In the genomic region with DNA sequence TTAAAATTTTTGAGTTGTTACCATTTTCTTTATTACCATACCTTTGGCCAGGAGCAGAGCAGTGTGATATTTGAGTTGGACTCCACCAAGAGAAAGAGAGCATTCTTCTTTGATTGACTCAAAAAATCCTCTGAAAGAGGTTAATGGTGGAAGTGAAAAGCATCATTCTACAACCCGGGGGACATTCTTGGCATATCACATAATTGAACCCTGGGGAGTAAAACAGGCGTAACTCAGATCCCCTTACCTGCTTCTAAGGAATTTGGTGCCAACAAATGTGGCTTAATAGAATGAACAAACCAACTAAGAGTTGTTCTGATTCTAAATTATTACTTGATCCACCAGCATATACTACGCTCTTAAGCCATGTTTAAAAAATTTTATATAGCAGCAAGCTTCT, we compare ENCODE assay signal across 41 cellular contexts.
"Had no signal": no experiment of that assay in that cellular context is flagged by ENCODE, and none has a peak within 500 bp of the region (broad histone marks: within the 10 kb centered on the region; RNA-seq: fewer than 3 reads in every experiment).

No MANE protein-coding gene starts in this region.

- H3K27me3 ChIP-seq: adrenal gland, ascending aorta, body of pancreas, brain microvascular endothelial cell, breast epithelium, cardiac muscle cell had no signal

- H3K9me3 ChIP-seq: adrenal gland, ascending aorta, body of pancreas, breast epithelium had no signal

- H3K4me3 ChIP-seq: adrenal gland, ascending aorta, body of pancreas, breast epithelium, cardiac muscle cell had no signal

- H3K36me3 ChIP-seq: adrenal gland, ascending aorta, brain microvascular endothelial cell, breast epithelium, cardiac muscle cell had no signal

- H3K27me3 Mint-ChIP-seq: activated naive CD4-positive, alpha-beta T cell treated with anti-CD3 and anti-CD28 coated beads, Interleukin-2, amount 10 ng/mL, durations not matched to agents 7 days and 5 days; activated naive CD4-positive, alpha-beta T cell treated with anti-CD3 and anti-CD28 coated beads, Interleukin-2, amount 50 U/mL, for 24 hours; activated naive CD8-positive, alpha-beta T cell; activated naive CD8-positive, alpha-beta T cell treated with anti-CD3 and anti-CD28 coated beads for 36 hours; activated naive CD8-positive, alpha-beta T cell treated with anti-CD3 and anti-CD28 coated beads, Interleukin-2, amount 10 ng/mL, durations not matched to agents 7 days and 5 days; activated naive CD8-positive, alpha-beta T cell treated with anti-CD3 and anti-CD28 coated beads, Interleukin-2, amount 50 U/mL, for 24 hours; activated T-cell treated with anti-CD3 and anti-CD28 coated beads, Interleukin-2, amount 50 U/mL, for 24 hours; activated T-helper 17 cell treated with anti-CD3 and anti-CD28 coated beads, Interleukin-2, amount 50 U/mL, for 72 hours; central memory CD8-positive, alpha-beta T cell had no signal

- H3K4me3 Mint-ChIP-seq: activated naive CD4-positive, alpha-beta T cell treated with anti-CD3 and anti-CD28 coated beads for 36 hours; activated naive CD4-positive, alpha-beta T cell treated with anti-CD3 and anti-CD28 coated beads, Interleukin-2, amount 10 ng/mL, durations not matched to agents 7 days and 5 days; activated naive CD4-positive, alpha-beta T cell treated with anti-CD3 and anti-CD28 coated beads, Interleukin-2, amount 50 U/mL, for 24 hours; activated naive CD8-positive, alpha-beta T cell; activated naive CD8-positive, alpha-beta T cell treated with anti-CD3 and anti-CD28 coated beads for 36 hours; activated naive CD8-positive, alpha-beta T cell treated with anti-CD3 and anti-CD28 coated beads, Interleukin-2, amount 10 ng/mL, durations not matched to agents 7 days and 5 days; activated naive CD8-positive, alpha-beta T cell treated with anti-CD3 and anti-CD28 coated beads, Interleukin-2, amount 50 U/mL, for 24 hours; activated T-cell treated with anti-CD3 and anti-CD28 coated beads, Interleukin-2, amount 50 U/mL, for 24 hours; activated T-cell treated with anti-CD3 and anti-CD28 coated beads, Interleukin-2, amount 50 U/mL, for 4 hours; activated T-cell treated with anti-CD3 and anti-CD28 coated beads, Interleukin-2, amount 50 U/mL, for 72 hours; activated T-helper 1 cell treated with anti-CD3 and anti-CD28 coated beads, Interleukin-12 subunit alpha, Interleukin-12 subunit beta, Interleukin-2, Interleukin-4 antibody, amounts not matched to agents 30 ng/mL and 10 ng/mL and 1 ng/mL, durations not matched to agents 14 hours and 24 hours and 36 hours; activated T-helper 17 cell treated with anti-CD3 and anti-CD28 coated beads, Interleukin-2, amount 50 U/mL, for 72 hours; brain; central memory CD8-positive, alpha-beta T cell had no signal

- FAIRE-seq: astrocyte, bronchial epithelial cell had no signal

- H3K36me3 Mint-ChIP-seq: activated naive CD4-positive, alpha-beta T cell treated with anti-CD3 and anti-CD28 coated beads, Interleukin-2, amount 10 ng/mL, durations not matched to agents 7 days and 5 days; activated naive CD4-positive, alpha-beta T cell treated with anti-CD3 and anti-CD28 coated beads, Interleukin-2, amount 50 U/mL, for 24 hours; activated naive CD8-positive, alpha-beta T cell; activated naive CD8-positive, alpha-beta T cell treated with anti-CD3 and anti-CD28 coated beads for 36 hours; activated naive CD8-positive, alpha-beta T cell treated with anti-CD3 and anti-CD28 coated beads, Interleukin-2, amount 10 ng/mL, durations not matched to agents 7 days and 5 days; brain had no signal

- DNase-seq: activated effector memory CD4-positive, alpha-beta T cell treated with anti-CD3 and anti-CD28 coated beads, Interleukin-2, amount 50 U/mL, for 16 hours; activated effector memory CD4-positive, alpha-beta T cell treated with Interleukin-2 at 50 U/mL for 16 hours; activated gamma-delta T cell; activated gamma-delta T cell treated with Interleukin-2 at 50 U/mL for 16 hours; activated naive CD4-positive, alpha-beta T cell; activated naive CD4-positive, alpha-beta T cell treated with anti-CD3 and anti-CD28 coated beads for 36 hours; activated naive CD4-positive, alpha-beta T cell treated with anti-CD3 and anti-CD28 coated beads, Interleukin-2, amount 10 ng/mL, durations not matched to agents 7 days and 5 days; activated naive CD4-positive, alpha-beta T cell treated with anti-CD3 and anti-CD28 coated beads, Interleukin-2, amount 50 U/mL, for 16 hours; activated naive CD4-positive, alpha-beta T cell treated with Interleukin-2 at 50 U/mL for 16 hours; activated naive CD8-positive, alpha-beta T cell treated with anti-CD3 and anti-CD28 coated beads for 36 hours; activated naive CD8-positive, alpha-beta T cell treated with anti-CD3 and anti-CD28 coated beads, Interleukin-2, amount 10 ng/mL, durations not matched to agents 7 days and 5 days; activated naive CD8-positive, alpha-beta T cell treated with anti-CD3 and anti-CD28 coated beads, Interleukin-2, amount 50 U/mL, for 24 hours; activated T-cell treated with anti-CD3 and anti-CD28 coated beads for 4 hours; activated T-cell treated with anti-CD3 and anti-CD28 coated beads, Interleukin-2, amount 50 U/mL, for 1 hour; activated T-cell treated with anti-CD3 and anti-CD28 coated beads, Interleukin-2, amount 50 U/mL, for 24 hours; activated T-cell treated with anti-CD3 and anti-CD28 coated beads, Interleukin-2, amount 50 U/mL, for 4 hours; activated T-cell treated with anti-CD3 and anti-CD28 coated beads, Interleukin-2, amount 50 U/mL, for 48 hours; activated T-cell treated with anti-CD3 and anti-CD28 coated beads, Interleukin-2, amount 50 U/mL, for 72 hours; adrenal gland; amniotic stem cell; amygdala; anterior cingulate cortex; aorta; body of pancreas; brain microvascular endothelial cell; caudate nucleus; central memory CD4-positive, alpha-beta T cell; cerebellar nuclear complex had no signal

- H3K9me3 Mint-ChIP-seq: brain had no signal

- H3K4me1 ChIP-seq: adrenal gland, ascending aorta, body of pancreas, breast epithelium had no signal

- H3K27ac Mint-ChIP-seq: activated naive CD4-positive, alpha-beta T cell treated with anti-CD3 and anti-CD28 coated beads for 36 hours; activated naive CD4-positive, alpha-beta T cell treated with anti-CD3 and anti-CD28 coated beads, Interleukin-2, amount 10 ng/mL, durations not matched to agents 7 days and 5 days; activated naive CD4-positive, alpha-beta T cell treated with anti-CD3 and anti-CD28 coated beads, Interleukin-2, amount 50 U/mL, for 24 hours; activated naive CD4-positive, alpha-beta T cell treated with anti-CD3 and anti-CD28 coated beads, Interleukin-2, amount 50 U/mL, for 72 hours; activated naive CD8-positive, alpha-beta T cell; activated naive CD8-positive, alpha-beta T cell treated with anti-CD3 and anti-CD28 coated beads for 36 hours; activated naive CD8-positive, alpha-beta T cell treated with anti-CD3 and anti-CD28 coated beads, Interleukin-2, amount 10 ng/mL, durations not matched to agents 7 days and 5 days; activated naive CD8-positive, alpha-beta T cell treated with anti-CD3 and anti-CD28 coated beads, Interleukin-2, amount 50 U/mL, for 24 hours; activated T-cell treated with anti-CD3 and anti-CD28 coated beads, Interleukin-2, amount 50 U/mL, for 24 hours; activated T-cell treated with anti-CD3 and anti-CD28 coated beads, Interleukin-2, amount 50 U/mL, for 72 hours; activated T-helper 1 cell treated with anti-CD3 and anti-CD28 coated beads, Interleukin-12 subunit alpha, Interleukin-12 subunit beta, Interleukin-2, Interleukin-4 antibody, amounts not matched to agents 30 ng/mL and 10 ng/mL and 1 ng/mL, durations not matched to agents 14 hours and 24 hours and 36 hours; activated T-helper 17 cell treated with anti-CD3 and anti-CD28 coated beads, Interleukin-2, amount 50 U/mL, for 72 hours; activated T-helper 2 cell treated with anti-CD3 and anti-CD28 coated beads, Interferon-gamma antibody, Interleukin-2, Interleukin-4, amounts not matched to agents 10 μg/mL and 5 μg/mL and 100 μg/mL, durations not matched to agents 14 hours and 24 hours and 36 hours; brain had no signal

- H3K4me1 Mint-ChIP-seq: activated naive CD4-positive, alpha-beta T cell treated with anti-CD3 and anti-CD28 coated beads, Interleukin-2, amount 10 ng/mL, durations not matched to agents 7 days and 5 days; activated naive CD4-positive, alpha-beta T cell treated with anti-CD3 and anti-CD28 coated beads, Interleukin-2, amount 50 U/mL, for 24 hours; activated naive CD8-positive, alpha-beta T cell treated with anti-CD3 and anti-CD28 coated beads for 36 hours; activated naive CD8-positive, alpha-beta T cell treated with anti-CD3 and anti-CD28 coated beads, Interleukin-2, amount 10 ng/mL, durations not matched to agents 7 days and 5 days; activated naive CD8-positive, alpha-beta T cell treated with anti-CD3 and anti-CD28 coated beads, Interleukin-2, amount 50 U/mL, for 24 hours; activated T-helper 17 cell treated with anti-CD3 and anti-CD28 coated beads, Interleukin-2, amount 50 U/mL, for 72 hours; brain; central memory CD8-positive, alpha-beta T cell had no signal

- ATAC-seq: activated naive CD4-positive, alpha-beta T cell treated with anti-CD3 and anti-CD28 coated beads, Interleukin-2, amount 50 U/mL, for 72 hours; activated naive CD8-positive, alpha-beta T cell treated with anti-CD3 and anti-CD28 coated beads, Interleukin-2, amount 50 U/mL, for 24 hours; activated T-cell treated with anti-CD3 and anti-CD28 coated beads, Interleukin-2, amount 50 U/mL, for 4 hours; activated T-cell treated with anti-CD3 and anti-CD28 coated beads, Interleukin-2, amount 50 U/mL, for 72 hours; activated T-helper 17 cell treated with anti-CD3 and anti-CD28 coated beads, Interleukin-2, amount 50 U/mL, for 72 hours; body of pancreas had no signal

- H3K27ac ChIP-seq: adrenal gland, ascending aorta, body of pancreas, brain microvascular endothelial cell, breast epithelium, cardiac muscle cell had no signal
